In genomic region chr14:104724407-104724980, GRCh38 we compare ENCODE assay signal across 8 cellular contexts. TPM values are rescaled to one million over a fixed set of nuclear protein-coding genes. Genes with fewer than 3 reads are reported as not detected.
DNase-seq lines count a peak whose midpoint lies in the region; ATAC-seq, FAIRE-seq and TF ChIP-seq lines count a peak whose summit lies in the region.

No MANE protein-coding gene starts in this region.

- peaks cover 33% of the 10 kb centered on the region for H3K4me1 ChIP-seq in Panc1 (ENCODE audit: control insufficient read depth, insufficient read depth, low read length)

- CTCF ChIA-PET in Panc1 (lab: Charles Lee) = interaction anchor here (1.2 kb wide), 1 partner anchor 28 kb away, joined by 4 read pairs; the partner anchor contains the start of gene SIVA1

- H3K27ac Mint-ChIP-seq in memory B cell (no peak overlapping the region), type B pancreatic cell (no peak overlapping the region)

- no peaks in the 10 kb centered on the region for H3K9me3 Mint-ChIP-seq in memory B cell
- no peaks in the 10 kb centered on the region for H3K9me3 Mint-ChIP-seq in type B pancreatic cell

- in situ Hi-C loops in Panc1 (cut with HindIII; ENCODE audit: low pct_unique_long_range_greater_than_20kb, low sequenced_read_pairs) = no loop called here

- BruUV-seq in Panc1 (replicated peaks; lab: Mats Ljungman, UMichigan) = no TSS peak

- H3K27me3 Mint-ChIP-seq in memory B cell (peaks cover 13% of the 10 kb centered on the region), type B pancreatic cell (peaks cover 9% of the 10 kb centered on the region)

- H3K36me3 Mint-ChIP-seq in memory B cell (peaks cover 2% of the 10 kb centered on the region), type B pancreatic cell (no peaks in the 10 kb centered on the region)

- intact Hi-C loops in Panc1 (cut with micrococcal nuclease; ENCODE audit: unreplicated experiment) = no loop called here

- peak overlapping the region; percentile 59 for H3K27ac ChIP-seq in Panc1 (ENCODE audit: low read length)

- FAIRE-seq in GM19239 (lab: Jason Lieb, UNC) = no peak

- ATAC-seq in Panc1 = peak; percentile 10
- ATAC-seq in memory B cell (ENCODE audit: low read depth) = peak; percentile 12

- POLR2A ChIA-PET in Panc1 (lab: Charles Lee) = no interaction called here

- H3K4me1 Mint-ChIP-seq in memory B cell (peaks cover 9% of the 10 kb centered on the region), type B pancreatic cell (ENCODE audit: unreplicated experiment) (peaks cover 9% of the 10 kb centered on the region)

- H3K4me3 ChIP-seq in GM06990 (replicated peaks; ENCODE audit: low read depth, low read length) = peak overlapping the region; percentile 64
- H3K4me3 ChIP-seq in Panc1 (ENCODE audit: low read depth in 2 of 2, low read length in 2 of 2) = peak overlapping the region; percentile 42 to 50
- H3K4me3 ChIP-seq in cardiac fibroblast (replicated peaks in 1 of 2; ENCODE audit: low read depth in 2 of 2, low read length in 2 of 2) = peak overlapping the region; percentile 46 to 48

- peak overlapping the region; percentile 63 for H3K4me3 Mint-ChIP-seq in memory B cell
- H3K4me3 Mint-ChIP-seq in type B pancreatic cell = peak overlapping the region; percentile 20

- no peaks in the 10 kb centered on the region; the same call in 1 of the 2 replicates for H3K27me3 ChIP-seq in GM06990 (replicated peaks; ENCODE audit: control insufficient read depth, insufficient read depth, low read length)
- H3K27me3 ChIP-seq in Panc1 (ENCODE audit: control insufficient read depth, insufficient read depth, low read length) = no peaks in the 10 kb centered on the region

- TF ChIP-seq CTCF in GM06990 (IDR thresholded peaks at IDR 0.05; ENCODE audit: insufficient read depth, low read length, poor library complexity, severe bottlenecking) (no peak), Panc1 (IDR thresholded peaks at IDR 0.05) (no peak), cardiac fibroblast (IDR thresholded peaks at IDR 0.05; ENCODE audit: low read depth, low read length) (no peak), type B pancreatic cell (conservative IDR thresholded peaks at IDR 0.05) (no peak), GM20000 (IDR thresholded peaks at IDR 0.05; ENCODE audit: extremely low read depth, missing control alignments) (no peak)

- no peaks in the 10 kb centered on the region for H3K36me3 ChIP-seq in GM06990 (ENCODE audit: control insufficient read depth, insufficient read depth, low read length)
- H3K36me3 ChIP-seq in Panc1 (ENCODE audit: control insufficient read depth, insufficient read depth, low read length) = no peaks in the 10 kb centered on the region

- DNase-seq in GM06990 (ENCODE audit: extremely low read depth, insufficient read length) (no peak), Panc1 (ENCODE audit: low read depth, low spot score) (no peak), cardiac fibroblast (ENCODE audit: low read depth in 2 of 2) (peak in 1 of 2 donors; percentile 20), memory B cell (ENCODE audit: low spot score in 2 of 2) (no peak), type B pancreatic cell (ENCODE audit: extremely low spot score, unreplicated experiment) (no peak), islet precursor cell (no peak), GM20000 (ENCODE audit: low spot score) (no peak), GM19239 (ENCODE audit: insufficient read length, low spot score) (no peak)

- no peaks in the 10 kb centered on the region for H3K9me3 ChIP-seq in Panc1 (ENCODE audit: control insufficient read depth, insufficient read depth, low read depth, low read length)

RNA-seq across cellular contexts. Expression of gene ADSS1, which starts 0.5 kb away (rescaled TPM):
- total RNA-seq in Panc1 (2021; ENCODE audit: unreplicated experiment) = 9.4 TPM
- 15.6 TPM for polyA plus RNA-seq in Panc1 (2012; ENCODE audit: insufficient read length)
- 3.2 and 6.9 TPM in 2 replicates for total RNA-seq in type B pancreatic cell (ENCODE audit: low replicate concordance)

RNA-seq across cellular contexts. Expression of gene SIVA1, which starts 28.5 kb away (rescaled TPM):
- 100 TPM for total RNA-seq in Panc1 (2021; ENCODE audit: unreplicated experiment)
- 184 TPM for polyA plus RNA-seq in Panc1 (2012; ENCODE audit: insufficient read length)
- 65.7 and 90.1 TPM in 2 replicates for total RNA-seq in type B pancreatic cell (ENCODE audit: low replicate concordance)

RNA-seq across cellular contexts. Expression of gene INF2, which starts 35.1 kb away (rescaled TPM):
- total RNA-seq in Panc1 (2021; ENCODE audit: unreplicated experiment) (195 TPM), type B pancreatic cell (ENCODE audit: low replicate concordance) (45.6 and 78.9 TPM in 2 replicates)
- 179 TPM for polyA plus RNA-seq in Panc1 (2012; ENCODE audit: insufficient read length)
